ENCODE assay signal across 10 cellular contexts in genomic region chr5:39648539-39649200, GRCh38.
A peak's percentile ranks its signal among the peaks of the same experiment; 100 is the strongest.
DNase-seq lines count a peak whose midpoint lies in the region; ATAC-seq and TF ChIP-seq lines count a peak whose summit lies in the region.
"Had no signal": no experiment of that assay in that cellular context is flagged by ENCODE, and none has a peak within 500 bp of the region (broad histone marks: within the 10 kb centered on the region; RNA-seq: fewer than 3 reads in every experiment).

No MANE protein-coding gene starts in this region.

- H3K9ac ChIP-seq in Karpas-422 (ENCODE audit: low read length): no peak overlapping the region

- no peak overlapping the region for H2AFZ ChIP-seq in Karpas-422 (ENCODE audit: low read length)

- ATAC-seq in HG02885 (IDR thresholded peaks at IDR 0.05; ENCODE audit: poor library complexity, unreplicated experiment) (peak; percentile 53), HG03342 (IDR thresholded peaks at IDR 0.05; ENCODE audit: unreplicated experiment) (no peak)

- no peaks in the 10 kb centered on the region; the same call in 1 of the 2 replicates for H3K9me2 ChIP-seq in Karpas-422 (replicated peaks; ENCODE audit: insufficient read depth, low read length)

- H4K20me1 ChIP-seq in Karpas-422 (ENCODE audit: insufficient read depth, low read depth, low read length): no peaks in the 10 kb centered on the region

- intact Hi-C loops in ovary (cut with DNase I): no loop called here

- H3K4me3 ChIP-seq in Karpas-422 (ENCODE audit: low read length) (no peak overlapping the region), ovary (no peak overlapping the region)

- in situ Hi-C loops in GM13977 (cut with MboI; ENCODE audit: low pct_unique_long_range_greater_than_20kb, low sequenced_read_pairs, unreplicated experiment): no loop called here

- TF ChIP-seq POLR2A in ovary (IDR thresholded peaks at IDR 0.05): no peak

- no peak overlapping the region for H3K4me2 ChIP-seq in Karpas-422 (ENCODE audit: low read depth, low read length, poor library complexity, severe bottlenecking)

- H3K79me2 ChIP-seq in Karpas-422 (ENCODE audit: low read length): no peaks in the 10 kb centered on the region

- CTCF ChIA-PET in RWPE1 (lab: Yijun Ruan, JAX): interaction anchor here (0.6 kb wide), 1 partner anchor 41 kb away, joined by 4 read pairs; no protein-coding TSS in a partner anchor

- H3K9me3 ChIP-seq in Karpas-422 (ENCODE audit: low read length): no peaks in the 10 kb centered on the region
- H3K9me3 ChIP-seq in ovary: no peaks in the 10 kb centered on the region

- TF ChIP-seq CTCF in RWPE1 (conservative IDR thresholded peaks at IDR 0.05; ENCODE audit: low read depth): no peak
- no peak for TF ChIP-seq CTCF in GM13977 (IDR thresholded peaks at IDR 0.05; ENCODE audit: extremely low read depth, insufficient read depth, missing control alignments)
- TF ChIP-seq CTCF in ovary (IDR thresholded peaks at IDR 0.05): no peak

- no peak for TF ChIP-seq EP300 in ovary (IDR thresholded peaks at IDR 0.05)

- no peaks in the 10 kb centered on the region for H3K4me1 ChIP-seq in Karpas-422 (ENCODE audit: low read length)
- no peaks in the 10 kb centered on the region for H3K4me1 ChIP-seq in ovary (ENCODE audit: insufficient read depth)

- no peak overlapping the region for H3K27ac ChIP-seq in RWPE1
- no peak overlapping the region for H3K27ac ChIP-seq in Karpas-422 (ENCODE audit: low read length)
- H3K27ac ChIP-seq in ovary: no peak overlapping the region

- DNase-seq in EL (peak; percentile 29), RWPE1 (ENCODE audit: low spot score) (peak; percentile 70), islet precursor cell (peak; percentile 68), Karpas-422 (no peak), GM13977 (ENCODE audit: low spot score) (no peak), ovary (no peak)
- DNase-seq: activated CD4-positive, alpha-beta memory T cell treated with anti-CD3 and anti-CD28 coated beads for 36 hours; CD8-positive, alpha-beta memory T cell had no signal

- H3K36me3 ChIP-seq in Karpas-422 (ENCODE audit: insufficient read depth, low read length) (no peaks in the 10 kb centered on the region), ovary (no peaks in the 10 kb centered on the region)

- H3K27me3 ChIP-seq in Karpas-422 (ENCODE audit: low read length) (no peaks in the 10 kb centered on the region), ovary (no peaks in the 10 kb centered on the region)

- 78 to 86% (median 84%) methylated on average over 7 of the region's 7 CpGs for WGBS in ovary, 3 donors

- POLR2A ChIA-PET in RWPE1 (lab: Yijun Ruan, JAX; ENCODE audit: low non-redundant PET): no interaction called here

Comparison
In these comparisons a context has a peak if more than half of its experiments do, and no peak if none do; other contexts are left out.
1. DNase-seq: peak in EL (single experiment), RWPE1 (single experiment) and islet precursor cell (single experiment); none in Karpas-422 (single experiment), GM13977 (single experiment) and ovary (0 of 5).